In the genomic region with DNA sequence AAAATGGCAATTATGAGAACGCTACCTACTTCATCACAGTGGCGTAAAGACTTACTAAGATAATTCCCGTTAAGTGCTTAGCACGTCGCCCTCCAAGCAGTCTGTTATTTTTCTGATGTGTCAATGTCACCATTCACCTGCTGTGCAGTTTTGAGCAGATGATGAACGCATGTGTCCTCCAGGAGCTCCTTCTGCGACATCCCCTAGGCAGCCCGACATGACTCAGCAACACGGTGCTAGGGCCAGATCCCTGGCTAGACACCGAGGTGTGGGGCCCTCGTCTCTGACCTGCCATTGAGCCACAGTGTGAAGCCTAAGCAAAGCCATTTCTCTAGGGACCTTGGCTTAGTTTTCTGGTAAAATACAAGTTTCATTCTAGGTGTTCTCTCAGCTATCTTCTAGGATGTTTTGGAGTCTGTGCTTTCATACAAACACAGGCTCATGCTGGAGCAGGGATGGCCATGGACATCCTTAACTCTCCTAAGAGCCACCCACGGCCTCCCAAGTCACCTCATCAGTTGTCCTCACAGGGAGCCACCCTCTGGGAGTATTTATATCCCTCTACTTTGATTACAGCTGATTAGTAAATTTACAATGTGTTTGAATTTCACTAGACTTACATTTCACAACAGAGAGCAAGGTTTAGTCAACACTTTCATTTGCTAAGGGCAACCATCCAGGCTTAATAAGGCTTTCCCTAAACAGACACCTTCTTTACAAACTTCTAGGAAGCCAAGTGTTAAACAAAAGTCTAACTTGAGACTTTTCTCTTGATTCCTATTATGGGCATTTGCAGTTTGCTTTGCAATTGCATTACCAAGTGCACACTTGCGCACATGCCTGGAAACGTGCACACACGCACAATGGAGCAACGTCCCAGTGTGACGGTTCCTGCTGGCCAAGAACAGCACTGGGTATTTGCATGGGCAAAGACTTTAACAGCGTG, we compare ENCODE assay signal across 16 cellular contexts.
DNase-seq lines count a peak whose midpoint lies in the region; ATAC-seq and TF ChIP-seq lines count a peak whose summit lies in the region.
"Had no signal": no experiment of that assay in that cellular context is flagged by ENCODE, and none has a peak within 500 bp of the region (broad histone marks: within the 10 kb centered on the region; RNA-seq: fewer than 3 reads in every experiment).

No MANE protein-coding gene starts in this region.

- H3K36me3 ChIP-seq in tibial artery, result no peaks in the 10 kb centered on the region
- H3K36me3 ChIP-seq: left ventricle myocardium inferior, MG63, Peyer's patch, suprapubic skin had no signal

- intact Hi-C loops in activated CD8-positive, alpha-beta T cell treated with anti-CD3 and anti-CD28 coated beads for 36 hours (cut with micrococcal nuclease), result loop anchor here (10.0 kb wide), 3 partner anchors 180 to 380 kb away; partner anchors contain the start of gene ID2
- intact Hi-C loops in tibial artery (cut with DNase I; ENCODE audit: low total_unique reads), result loop anchor here (2.0 kb wide), 1 partner anchor 56 kb away; no protein-coding TSS in a partner anchor

- CTCF ChIA-PET in activated CD8-positive, alpha-beta T cell treated with anti-CD3 and anti-CD28 coated beads, Interleukin-2, amount 10 ng/mL, durations not matched to agents 7 days and 5 days (lab: Charles Lee), result interaction anchor here (0.6 to 0.8 kb wide), 2 partner anchors 14 to 228 kb away, joined by 3 read pairs; no protein-coding TSS in a partner anchor
- CTCF ChIA-PET in activated CD8-positive, alpha-beta T cell treated with anti-CD3 and anti-CD28 coated beads for 36 hours (lab: Charles Lee), result no interaction called here
- CTCF ChIA-PET in activated CD8-positive, alpha-beta memory T cell treated with anti-CD3 and anti-CD28 coated beads, Interleukin-2, amount 10 ng/mL, durations not matched to agents 7 days and 5 days (lab: Charles Lee), result interaction anchor here (1.2 to 1.7 kb wide), 2 partner anchors 20 to 240 kb away, joined by 4 read pairs; no protein-coding TSS in a partner anchor

- H3K27ac ChIP-seq in tibial artery, result peak overlapping the region; percentile 78 to 83
- H3K27ac ChIP-seq: left ventricle myocardium inferior, Peyer's patch, suprapubic skin had no signal

- no peak for ATAC-seq in activated CD8-positive, alpha-beta T cell treated with anti-CD3 and anti-CD28 coated beads, Interleukin-2, amount 10 ng/mL, durations not matched to agents 7 days and 5 days
- no peak for ATAC-seq in activated CD8-positive, alpha-beta T cell treated with anti-CD3 and anti-CD28 coated beads for 36 hours
- ATAC-seq in activated CD8-positive, alpha-beta memory T cell treated with anti-CD3 and anti-CD28 coated beads, Interleukin-2, amount 10 ng/mL, durations not matched to agents 7 days and 5 days, result no peak
- ATAC-seq in naive thymus-derived CD8-positive, alpha-beta T cell, result no peak

- POLR2A ChIA-PET in activated CD8-positive, alpha-beta T cell treated with anti-CD3 and anti-CD28 coated beads, Interleukin-2, amount 10 ng/mL, durations not matched to agents 7 days and 5 days (lab: Charles Lee), result interaction anchor here (1.4 kb wide), 1 partner anchor 32 kb away, joined by 3 read pairs; no protein-coding TSS in a partner anchor
- POLR2A ChIA-PET in activated CD8-positive, alpha-beta T cell treated with anti-CD3 and anti-CD28 coated beads for 36 hours (lab: Charles Lee), result no interaction called here
- POLR2A ChIA-PET in naive thymus-derived CD8-positive, alpha-beta T cell (lab: Charles Lee), result no interaction called here

- H3K27me3 Mint-ChIP-seq in activated CD8-positive, alpha-beta T cell treated with anti-CD3 and anti-CD28 coated beads, Interleukin-2, amount 10 ng/mL, durations not matched to agents 7 days and 5 days (ENCODE audit: low read depth), result no peaks in the 10 kb centered on the region
- H3K27me3 Mint-ChIP-seq in activated CD8-positive, alpha-beta T cell treated with anti-CD3 and anti-CD28 coated beads for 36 hours, result peaks cover 8% of the 10 kb centered on the region
- H3K27me3 Mint-ChIP-seq in activated CD8-positive, alpha-beta memory T cell treated with anti-CD3 and anti-CD28 coated beads, Interleukin-2, amount 10 ng/mL, durations not matched to agents 7 days and 5 days, result no peaks in the 10 kb centered on the region
- H3K27me3 Mint-ChIP-seq in immature natural killer cell (ENCODE audit: low read depth in 3 of 3), result peaks cover 9 to 27% (median 18%) of the 10 kb centered on the region in 3 donors
- peaks cover 0 to 14% (median 0%) of the 10 kb centered on the region in 5 donors for H3K27me3 Mint-ChIP-seq in naive thymus-derived CD8-positive, alpha-beta T cell

- no peak overlapping the region for H3K4me3 ChIP-seq in tibial artery
- H3K4me3 ChIP-seq: left ventricle myocardium inferior, MG63, Peyer's patch, suprapubic skin had no signal

- peaks cover 92% of the 10 kb centered on the region for H3K4me1 Mint-ChIP-seq in activated CD8-positive, alpha-beta T cell treated with anti-CD3 and anti-CD28 coated beads, Interleukin-2, amount 10 ng/mL, durations not matched to agents 7 days and 5 days (ENCODE audit: low read depth)
- H3K4me1 Mint-ChIP-seq in activated CD8-positive, alpha-beta T cell treated with anti-CD3 and anti-CD28 coated beads for 36 hours (ENCODE audit: low read depth), result peaks cover 73% of the 10 kb centered on the region
- peaks cover 96% of the 10 kb centered on the region for H3K4me1 Mint-ChIP-seq in activated CD8-positive, alpha-beta memory T cell treated with anti-CD3 and anti-CD28 coated beads, Interleukin-2, amount 10 ng/mL, durations not matched to agents 7 days and 5 days
- H3K4me1 Mint-ChIP-seq in immature natural killer cell, result peaks cover 96 to 98% of the 10 kb centered on the region in 2 donors
- peaks cover 35 to 92% (median 71%) of the 10 kb centered on the region in 4 donors for H3K4me1 Mint-ChIP-seq in naive thymus-derived CD8-positive, alpha-beta T cell

- no peak for DNase-seq in activated CD8-positive, alpha-beta T cell treated with anti-CD3 and anti-CD28 coated beads, Interleukin-2, amount 10 ng/mL, durations not matched to agents 7 days and 5 days
- DNase-seq in activated CD8-positive, alpha-beta T cell treated with anti-CD3 and anti-CD28 coated beads for 36 hours, result no peak
- peak; percentile 38 for DNase-seq in activated CD8-positive, alpha-beta memory T cell treated with anti-CD3 and anti-CD28 coated beads, Interleukin-2, amount 10 ng/mL, durations not matched to agents 7 days and 5 days
- peak in 1 of 3 donors; percentile 38 for DNase-seq in immature natural killer cell
- DNase-seq in tibial artery, result peak; percentile 55 to 94
- no peak for DNase-seq in NCI-H446 treated with DMSO at 0.1 percent for 48 hours (lab: John Stamatoyannopoulos, UW)
- DNase-seq in C1 segment of cervical spinal cord (lab: John Stamatoyannopoulos, UW), result no peak
- DNase-seq in naive thymus-derived CD8-positive, alpha-beta T cell, result no peak
- DNase-seq: foreskin melanocyte; left ventricle myocardium inferior; MG63; NCI-H524 treated with DMSO at 0.1 percent for 48 hours; Peyer's patch; small intestine; stimulated activated CD4-positive, alpha-beta T cell treated with anti-CD3 and anti-CD28 coated beads, Interleukin-4, amount 100 ng/mL, for 24 hours had no signal

- H3K27me3 ChIP-seq in tibial artery, result no peaks in the 10 kb centered on the region
- H3K27me3 ChIP-seq: MG63, Peyer's patch, suprapubic skin had no signal

- no peak overlapping the region for H3K4me3 Mint-ChIP-seq in activated CD8-positive, alpha-beta T cell treated with anti-CD3 and anti-CD28 coated beads, Interleukin-2, amount 10 ng/mL, durations not matched to agents 7 days and 5 days
- H3K4me3 Mint-ChIP-seq in activated CD8-positive, alpha-beta T cell treated with anti-CD3 and anti-CD28 coated beads for 36 hours, result no peak overlapping the region
- H3K4me3 Mint-ChIP-seq in activated CD8-positive, alpha-beta memory T cell treated with anti-CD3 and anti-CD28 coated beads, Interleukin-2, amount 10 ng/mL, durations not matched to agents 7 days and 5 days, result no peak overlapping the region
- H3K4me3 Mint-ChIP-seq in immature natural killer cell, result peak overlapping the region; percentile 61 to 88 (median 86)
- H3K4me3 Mint-ChIP-seq in naive thymus-derived CD8-positive, alpha-beta T cell, result peak overlapping the region in 2 of 10 donors; percentile 11 to 52

- no peaks in the 10 kb centered on the region for H3K9me3 ChIP-seq in tibial artery
- H3K9me3 ChIP-seq: left ventricle myocardium inferior, MG63, Peyer's patch, suprapubic skin had no signal

- H3K4me1 ChIP-seq in tibial artery, result peaks cover 0 to 52% (median 13%) of the 10 kb centered on the region in 4 donors

- no peak for TF ChIP-seq CTCF in activated CD8-positive, alpha-beta T cell treated with anti-CD3 and anti-CD28 coated beads for 36 hours (IDR thresholded peaks at IDR 0.05)
- TF ChIP-seq CTCF in tibial artery (IDR thresholded peaks at IDR 0.05), result no peak

- peaks cover 60% of the 10 kb centered on the region for H3K36me3 Mint-ChIP-seq in activated CD8-positive, alpha-beta T cell treated with anti-CD3 and anti-CD28 coated beads, Interleukin-2, amount 10 ng/mL, durations not matched to agents 7 days and 5 days (ENCODE audit: low read depth)
- H3K36me3 Mint-ChIP-seq in activated CD8-positive, alpha-beta T cell treated with anti-CD3 and anti-CD28 coated beads for 36 hours (ENCODE audit: low read depth), result peaks cover 4% of the 10 kb centered on the region
- H3K36me3 Mint-ChIP-seq in activated CD8-positive, alpha-beta memory T cell treated with anti-CD3 and anti-CD28 coated beads, Interleukin-2, amount 10 ng/mL, durations not matched to agents 7 days and 5 days, result peaks cover 41% of the 10 kb centered on the region
- H3K36me3 Mint-ChIP-seq in immature natural killer cell, result peaks cover 19 to 48% (median 33%) of the 10 kb centered on the region in 3 donors
- no peaks in the 10 kb centered on the region for H3K36me3 Mint-ChIP-seq in naive thymus-derived CD8-positive, alpha-beta T cell

- H3K27ac Mint-ChIP-seq in activated CD8-positive, alpha-beta T cell treated with anti-CD3 and anti-CD28 coated beads, Interleukin-2, amount 10 ng/mL, durations not matched to agents 7 days and 5 days, result peak overlapping the region; percentile 41
- H3K27ac Mint-ChIP-seq in activated CD8-positive, alpha-beta T cell treated with anti-CD3 and anti-CD28 coated beads for 36 hours, result no peak overlapping the region
- H3K27ac Mint-ChIP-seq in activated CD8-positive, alpha-beta memory T cell treated with anti-CD3 and anti-CD28 coated beads, Interleukin-2, amount 10 ng/mL, durations not matched to agents 7 days and 5 days, result peak overlapping the region; percentile 33
- H3K27ac Mint-ChIP-seq in immature natural killer cell, result peak overlapping the region; percentile 91 to 98 (median 94)
- peak overlapping the region in 1 of 10 donors; percentile 83 for H3K27ac Mint-ChIP-seq in naive thymus-derived CD8-positive, alpha-beta T cell

- H3K9me3 Mint-ChIP-seq in activated CD8-positive, alpha-beta T cell treated with anti-CD3 and anti-CD28 coated beads, Interleukin-2, amount 10 ng/mL, durations not matched to agents 7 days and 5 days (ENCODE audit: insufficient read depth), result peaks cover 8% of the 10 kb centered on the region
- peaks cover 15% of the 10 kb centered on the region for H3K9me3 Mint-ChIP-seq in activated CD8-positive, alpha-beta T cell treated with anti-CD3 and anti-CD28 coated beads for 36 hours
- H3K9me3 Mint-ChIP-seq in activated CD8-positive, alpha-beta memory T cell treated with anti-CD3 and anti-CD28 coated beads, Interleukin-2, amount 10 ng/mL, durations not matched to agents 7 days and 5 days (ENCODE audit: low read depth), result peaks cover 9% of the 10 kb centered on the region
- H3K9me3 Mint-ChIP-seq in immature natural killer cell, result no peaks in the 10 kb centered on the region
- H3K9me3 Mint-ChIP-seq in naive thymus-derived CD8-positive, alpha-beta T cell, result peaks cover 0 to 4% (median 0%) of the 10 kb centered on the region in 9 donors

Comparison
In these comparisons a context has a peak if more than half of its experiments do, and no peak if none do; other contexts are left out.
1. DNase-seq: peak in activated CD8-positive, alpha-beta memory T cell treated with anti-CD3 and anti-CD28 coated beads, Interleukin-2, amount 10 ng/mL, durations not matched to agents 7 days and 5 days (single experiment) and tibial artery (2 of 2); none in activated CD8-positive, alpha-beta T cell treated with anti-CD3 and anti-CD28 coated beads, Interleukin-2, amount 10 ng/mL, durations not matched to agents 7 days and 5 days (single experiment), activated CD8-positive, alpha-beta T cell treated with anti-CD3 and anti-CD28 coated beads for 36 hours (single experiment), NCI-H446 treated with DMSO at 0.1 percent for 48 hours (single experiment), C1 segment of cervical spinal cord (0 of 14) and naive thymus-derived CD8-positive, alpha-beta T cell (0 of 10).
2. H3K4me3 Mint-ChIP-seq: peak in immature natural killer cell (5 of 5); none in activated CD8-positive, alpha-beta T cell treated with anti-CD3 and anti-CD28 coated beads, Interleukin-2, amount 10 ng/mL, durations not matched to agents 7 days and 5 days (single experiment), activated CD8-positive, alpha-beta T cell treated with anti-CD3 and anti-CD28 coated beads for 36 hours (single experiment) and activated CD8-positive, alpha-beta memory T cell treated with anti-CD3 and anti-CD28 coated beads, Interleukin-2, amount 10 ng/mL, durations not matched to agents 7 days and 5 days (single experiment).